In the genomic region with DNA sequence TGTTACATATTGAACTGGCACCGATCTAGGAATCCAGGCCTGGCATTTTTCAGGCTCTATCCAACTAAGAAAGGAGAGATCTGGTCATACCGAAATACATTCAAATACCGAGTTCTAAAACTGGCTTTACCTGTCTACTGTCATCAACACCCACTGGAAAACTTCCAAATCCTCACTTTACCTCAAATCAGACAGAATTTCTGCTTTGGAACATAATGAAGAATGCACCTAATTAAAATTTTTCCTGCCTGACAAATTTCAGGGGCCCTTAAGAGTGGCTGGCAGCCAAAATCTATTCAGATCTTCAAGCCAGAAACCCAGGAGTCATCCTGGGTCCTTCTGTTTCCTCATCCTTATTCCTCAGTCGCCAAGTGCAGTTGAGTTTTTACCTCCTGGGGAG, we compare ENCODE assay signal across 28 cellular contexts.
DNase-seq lines count a peak whose midpoint lies in the region; ATAC-seq, FAIRE-seq and TF ChIP-seq lines count a peak whose summit lies in the region.
"Had no signal": no experiment of that assay in that cellular context is flagged by ENCODE, and none has a peak within 500 bp of the region (broad histone marks: within the 10 kb centered on the region; RNA-seq: fewer than 3 reads in every experiment).

No MANE protein-coding gene starts in this region.

- H3K4me3 Mint-ChIP-seq in activated CD8-positive, alpha-beta memory T cell treated with anti-CD3 and anti-CD28 coated beads, Interleukin-2, amount 10 ng/mL, durations not matched to agents 7 days and 5 days, result no peak overlapping the region
- H3K4me3 Mint-ChIP-seq in activated naive CD4-positive, alpha-beta T cell treated with anti-CD3 and anti-CD28 coated beads, Interleukin-2, amount 10 ng/mL, durations not matched to agents 7 days and 5 days, result no peak overlapping the region
- H3K4me3 Mint-ChIP-seq: CD14-positive monocyte; CD4-positive, alpha-beta memory T cell; CD4-positive, CD25-positive, alpha-beta regulatory T cell; CD8-positive, alpha-beta memory T cell had no signal

- H3K4me1 Mint-ChIP-seq in activated CD8-positive, alpha-beta memory T cell treated with anti-CD3 and anti-CD28 coated beads, Interleukin-2, amount 10 ng/mL, durations not matched to agents 7 days and 5 days, result no peaks in the 10 kb centered on the region
- no peaks in the 10 kb centered on the region for H3K4me1 Mint-ChIP-seq in activated naive CD4-positive, alpha-beta T cell treated with anti-CD3 and anti-CD28 coated beads, Interleukin-2, amount 10 ng/mL, durations not matched to agents 7 days and 5 days
- H3K4me1 Mint-ChIP-seq: CD14-positive monocyte; CD4-positive, alpha-beta memory T cell; CD4-positive, CD25-positive, alpha-beta regulatory T cell; CD8-positive, alpha-beta memory T cell had no signal

- H3K27ac Mint-ChIP-seq in activated CD8-positive, alpha-beta memory T cell treated with anti-CD3 and anti-CD28 coated beads, Interleukin-2, amount 10 ng/mL, durations not matched to agents 7 days and 5 days, result peak overlapping the region; percentile 20
- H3K27ac Mint-ChIP-seq in activated naive CD4-positive, alpha-beta T cell treated with anti-CD3 and anti-CD28 coated beads, Interleukin-2, amount 10 ng/mL, durations not matched to agents 7 days and 5 days, result no peak overlapping the region
- H3K27ac Mint-ChIP-seq: CD14-positive monocyte; CD4-positive, alpha-beta memory T cell; CD4-positive, CD25-positive, alpha-beta regulatory T cell; CD8-positive, alpha-beta memory T cell had no signal

- DNase-seq in NCI-H1105 treated with DMSO at 0.1 percent for 48 hours (lab: John Stamatoyannopoulos, UW) (peak; percentile 2), NCI-H1105 (lab: John Stamatoyannopoulos, UW) (no peak), bronchial epithelial cell (ENCODE audit: low read depth) (no peak), fibroblast of mammary gland (ENCODE audit: low read depth) (peak; percentile 40)
- DNase-seq in activated CD8-positive, alpha-beta memory T cell treated with anti-CD3 and anti-CD28 coated beads, Interleukin-2, amount 10 ng/mL, durations not matched to agents 7 days and 5 days, result no peak
- DNase-seq in activated CD8-positive, alpha-beta memory T cell treated with anti-CD3 and anti-CD28 coated beads, Interleukin-2, amount 50 U/mL, for 4 hours, result no peak
- DNase-seq in activated naive CD4-positive, alpha-beta T cell treated with anti-CD3 and anti-CD28 coated beads, Interleukin-2, amount 10 ng/mL, durations not matched to agents 7 days and 5 days, result no peak
- DNase-seq: ACHN; BE2C; C1 segment of cervical spinal cord; CD4-positive, alpha-beta memory T cell; CD4-positive, CD25-positive, alpha-beta regulatory T cell; CD8-positive, alpha-beta memory T cell; COR-L47; DMS 273 treated with DMSO at 0.1 percent for 48 hours; DMS153; DMS53; DMS79; DND-41; EL; GDM1 had no signal

- no peaks in the 10 kb centered on the region for H3K27me3 Mint-ChIP-seq in activated CD8-positive, alpha-beta memory T cell treated with anti-CD3 and anti-CD28 coated beads, Interleukin-2, amount 10 ng/mL, durations not matched to agents 7 days and 5 days
- H3K27me3 Mint-ChIP-seq in activated naive CD4-positive, alpha-beta T cell treated with anti-CD3 and anti-CD28 coated beads, Interleukin-2, amount 10 ng/mL, durations not matched to agents 7 days and 5 days, result no peaks in the 10 kb centered on the region
- H3K27me3 Mint-ChIP-seq: CD4-positive, alpha-beta memory T cell; CD4-positive, CD25-positive, alpha-beta regulatory T cell; CD8-positive, alpha-beta memory T cell had no signal

- no peaks in the 10 kb centered on the region for H3K36me3 Mint-ChIP-seq in activated CD8-positive, alpha-beta memory T cell treated with anti-CD3 and anti-CD28 coated beads, Interleukin-2, amount 10 ng/mL, durations not matched to agents 7 days and 5 days
- no peaks in the 10 kb centered on the region for H3K36me3 Mint-ChIP-seq in activated naive CD4-positive, alpha-beta T cell treated with anti-CD3 and anti-CD28 coated beads, Interleukin-2, amount 10 ng/mL, durations not matched to agents 7 days and 5 days
- H3K36me3 Mint-ChIP-seq: CD14-positive monocyte; CD4-positive, alpha-beta memory T cell; CD4-positive, CD25-positive, alpha-beta regulatory T cell; CD8-positive, alpha-beta memory T cell had no signal

- no peaks in the 10 kb centered on the region for H3K9me3 Mint-ChIP-seq in activated CD8-positive, alpha-beta memory T cell treated with anti-CD3 and anti-CD28 coated beads, Interleukin-2, amount 10 ng/mL, durations not matched to agents 7 days and 5 days (ENCODE audit: low read depth)
- no peaks in the 10 kb centered on the region for H3K9me3 Mint-ChIP-seq in activated naive CD4-positive, alpha-beta T cell treated with anti-CD3 and anti-CD28 coated beads, Interleukin-2, amount 10 ng/mL, durations not matched to agents 7 days and 5 days

- H3K27me3 ChIP-seq in bronchial epithelial cell (ENCODE audit: control insufficient read depth, insufficient read depth, low read length), result no peaks in the 10 kb centered on the region
- H3K27me3 ChIP-seq: BE2C, BLaER1 had no signal

- no peak for ATAC-seq in activated CD8-positive, alpha-beta memory T cell treated with anti-CD3 and anti-CD28 coated beads, Interleukin-2, amount 10 ng/mL, durations not matched to agents 7 days and 5 days
- ATAC-seq in GM19395 (IDR thresholded peaks at IDR 0.05; ENCODE audit: unreplicated experiment), result no peak
- ATAC-seq: GM12878 had no signal

- CTCF ChIA-PET in activated CD8-positive, alpha-beta memory T cell treated with anti-CD3 and anti-CD28 coated beads, Interleukin-2, amount 10 ng/mL, durations not matched to agents 7 days and 5 days (lab: Charles Lee), result no interaction called here
- CTCF ChIA-PET in activated naive CD4-positive, alpha-beta T cell treated with anti-CD3 and anti-CD28 coated beads, Interleukin-2, amount 10 ng/mL, durations not matched to agents 7 days and 5 days (lab: Charles Lee), result no interaction called here

- no peak overlapping the region for H3K4me3 ChIP-seq in bronchial epithelial cell (ENCODE audit: low read depth, low read length)
- H3K4me3 ChIP-seq in fibroblast of mammary gland (ENCODE audit: control insufficient read depth, low read depth, low read length), result no peak overlapping the region
- H3K4me3 ChIP-seq: BLaER1, GM12878 had no signal

- peak; percentile 40 for FAIRE-seq in bronchial epithelial cell (lab: Jason Lieb, UNC)
- FAIRE-seq: A204.1, GM12878, GM12892, GM18507 had no signal

- H3K36me3 ChIP-seq in bronchial epithelial cell (ENCODE audit: control insufficient read depth, insufficient read depth, low read length), result no peaks in the 10 kb centered on the region
- H3K36me3 ChIP-seq: BE2C, BLaER1 had no signal

- no peak for TF ChIP-seq CTCF in bronchial epithelial cell (IDR thresholded peaks at IDR 0.05; ENCODE audit: insufficient read depth, low read length, severe bottlenecking)
- no peak for TF ChIP-seq CTCF in fibroblast of mammary gland (conservative IDR thresholded peaks at IDR 0.05; ENCODE audit: control insufficient read depth, insufficient read depth, low read depth, low read length)

Comparison
In these comparisons a context has a peak if more than half of its experiments do, and no peak if none do; other contexts are left out.
1. DNase-seq: peak in NCI-H1105 treated with DMSO at 0.1 percent for 48 hours (single experiment) and fibroblast of mammary gland (single experiment); none in NCI-H1105 (single experiment), activated CD8-positive, alpha-beta memory T cell treated with anti-CD3 and anti-CD28 coated beads, Interleukin-2, amount 10 ng/mL, durations not matched to agents 7 days and 5 days (single experiment), activated CD8-positive, alpha-beta memory T cell treated with anti-CD3 and anti-CD28 coated beads, Interleukin-2, amount 50 U/mL, for 4 hours (single experiment), bronchial epithelial cell (single experiment) and activated naive CD4-positive, alpha-beta T cell treated with anti-CD3 and anti-CD28 coated beads, Interleukin-2, amount 10 ng/mL, durations not matched to agents 7 days and 5 days (single experiment).